ENCODE assay signal across 1 cellular context in genomic region chr1:201721131-201722049, GRCh38.
TF ChIP-seq lines count a peak whose summit lies in the region.

No MANE protein-coding gene starts in this region.

TF ChIP-seq in HEK293, 187 proteins besides CTCF, POLR2A, EP300 and RAD21 (continued from another document and continues in another):
- TF ChIP-seq ZNF660 (tag by site-specific recombination; IDR thresholded peaks at IDR 0.05) (no peak), OSR2 (tag by site-specific recombination; IDR thresholded peaks at IDR 0.05) (peak; percentile 99), ZNF792 (tag by site-specific recombination; IDR thresholded peaks at IDR 0.05) (no peak), YY2 (tag by site-specific recombination; IDR thresholded peaks at IDR 0.05) (no peak), FEZF1 (tag by site-specific recombination; IDR thresholded peaks at IDR 0.05) (peak; percentile 100), SETDB1 (IDR thresholded peaks at IDR 0.05; ENCODE audit: insufficient read length, low read length) (no peak), INSM2 (tag by site-specific recombination; IDR thresholded peaks at IDR 0.05) (peak; percentile 96), ZNF366 (tag by site-specific recombination; conservative IDR thresholded peaks at IDR 0.05) (peak; percentile 84), ZNF707 (tag by site-specific recombination; IDR thresholded peaks at IDR 0.05) (no peak), ZBTB8A (tag by site-specific recombination; IDR thresholded peaks at IDR 0.05) (peak; percentile 76), TRIM28 (IDR thresholded peaks at IDR 0.05; ENCODE audit: borderline replicate concordance, low read length) (peak; percentile 51; the same call in 1 of the 2 replicates), KLF1 (tag by site-specific recombination; IDR thresholded peaks at IDR 0.05) (no peak), HOXD13 (CRISPR knock-in tag; IDR thresholded peaks at IDR 0.05; ENCODE audit: borderline replicate concordance) (0 out of 2 replicates have a peak, but pooled peaks have one; percentile 56), ZNF529 (tag by site-specific recombination; IDR thresholded peaks at IDR 0.05; ENCODE audit: insufficient replicate concordance) (no peak), ZNF629 (tag by site-specific recombination; IDR thresholded peaks at IDR 0.05) (peak; percentile 92), GLIS2 (tag by site-specific recombination; IDR thresholded peaks at IDR 0.05) (0 out of 2 replicates have a peak, but pooled peaks have one; percentile 25), ZNF10 (tag by site-specific recombination; IDR thresholded peaks at IDR 0.05) (peak; percentile 89), ZNF248 (tag by site-specific recombination; IDR thresholded peaks at IDR 0.05) (no peak), ZBTB17 (tag by site-specific recombination; IDR thresholded peaks at IDR 0.05) (peak; percentile 62), ZNF610 (tag by site-specific recombination; IDR thresholded peaks at IDR 0.05; ENCODE audit: borderline replicate concordance) (peak; percentile 88), ATF2 (tag by site-specific recombination; IDR thresholded peaks at IDR 0.05; ENCODE audit: low read depth) (peak; percentile 40; the same call in 1 of the 2 replicates), ZNF335 (tag by site-specific recombination; conservative IDR thresholded peaks at IDR 0.05) (no peak; the same call in none of the 2 replicates), HIC1 (tag by site-specific recombination; IDR thresholded peaks at IDR 0.05) (peak; percentile 84), ZIC2 (tag by site-specific recombination; IDR thresholded peaks at IDR 0.05) (peak; percentile 93), YY1 (tag by site-specific recombination; IDR thresholded peaks at IDR 0.05) (peak; percentile 72), KLF8 (tag by site-specific recombination; IDR thresholded peaks at IDR 0.05) (peak; percentile 74; the same call in 1 of the 2 replicates), ZNF473 (tag by site-specific recombination; IDR thresholded peaks at IDR 0.05) (no peak), PRDM10 (tag by site-specific recombination; IDR thresholded peaks at IDR 0.05) (peak; percentile 94), ZNF639 (tag by site-specific recombination; IDR thresholded peaks at IDR 0.05) (peak; percentile 88), ZNF138 (tag by site-specific recombination; IDR thresholded peaks at IDR 0.05; ENCODE audit: borderline replicate concordance) (no peak), ZNF561 (tag by site-specific recombination; IDR thresholded peaks at IDR 0.05; ENCODE audit: borderline replicate concordance) (0 out of 2 replicates have a peak, but pooled peaks have one; percentile 30), KLF16 (tag by site-specific recombination; IDR thresholded peaks at IDR 0.05) (no peak), ZNF416 (tag by site-specific recombination; IDR thresholded peaks at IDR 0.05) (no peak), ZNF350 (tag by site-specific recombination; IDR thresholded peaks at IDR 0.05) (no peak), ZNF341 (tag by site-specific recombination; IDR thresholded peaks at IDR 0.05; ENCODE audit: low read depth) (peak; percentile 95), ZNF521 (tag by site-specific recombination; IDR thresholded peaks at IDR 0.05) (no peak), ZSCAN4 (tag by site-specific recombination; IDR thresholded peaks at IDR 0.05) (peak; percentile 26; the same call in 1 of the 2 replicates), ZFP3 (tag by site-specific recombination; IDR thresholded peaks at IDR 0.05; ENCODE audit: low read depth) (peak; percentile 30; the same call in 1 of the 2 replicates), ELK4 (IDR thresholded peaks at IDR 0.05; ENCODE audit: borderline replicate concordance, low read depth, low read length) (no peak), ZNF23 (tag by site-specific recombination; IDR thresholded peaks at IDR 0.05; ENCODE audit: borderline replicate concordance) (no peak), ZNF18 (tag by site-specific recombination; IDR thresholded peaks at IDR 0.05) (peak; percentile 93), ZXDB (tag by site-specific recombination; IDR thresholded peaks at IDR 0.05) (peak; percentile 58), ZBTB7A (tag by site-specific recombination; IDR thresholded peaks at IDR 0.05; ENCODE audit: low read depth) (no peak), ZEB2 (tag by site-specific recombination; IDR thresholded peaks at IDR 0.05) (peak; percentile 83), WT1 (tag by site-specific recombination; IDR thresholded peaks at IDR 0.05) (peak; percentile 100), KLF10 (tag by site-specific recombination; IDR thresholded peaks at IDR 0.05) (peak; percentile 91), ZBTB20 (tag by site-specific recombination; IDR thresholded peaks at IDR 0.05) (no peak), ZNF791 (tag by site-specific recombination; IDR thresholded peaks at IDR 0.05) (no peak), ZSCAN16 (tag by site-specific recombination; IDR thresholded peaks at IDR 0.05) (peak; percentile 71; the same call in 1 of the 2 replicates), ZNF280D (tag by site-specific recombination; IDR thresholded peaks at IDR 0.05) (no peak), SP2 (tag by site-specific recombination; IDR thresholded peaks at IDR 0.05) (0 out of 2 replicates have a peak, but pooled peaks have one; percentile 25)
